31 cellular contexts compared by ENCODE assay signal in genomic region chr13:63285426-63285825, GRCh38.
"Had no signal": no experiment of that assay in that cellular context is flagged by ENCODE, and none has a peak within 500 bp of the region (broad histone marks: within the 10 kb centered on the region; RNA-seq: fewer than 3 reads in every experiment).

No MANE protein-coding gene starts in this region.

- H3K4me3 ChIP-seq: body of pancreas, breast epithelium had no signal

- FAIRE-seq: astrocyte, TTC549 had no signal

- H3K27ac ChIP-seq: body of pancreas, brain microvascular endothelial cell, breast epithelium, VCaP had no signal

- H3K27me3 ChIP-seq: body of pancreas, brain microvascular endothelial cell, breast epithelium had no signal

- H3K4me1 ChIP-seq: body of pancreas, breast epithelium had no signal

- H3K36me3 ChIP-seq: brain microvascular endothelial cell, breast epithelium had no signal

- ATAC-seq: activated CD4-positive, alpha-beta T cell treated with anti-CD3 and anti-CD28 coated beads for 36 hours; activated CD4-positive, CD25-positive, alpha-beta regulatory T cell treated with anti-CD3 and anti-CD28 coated beads, Interleukin-2, amount 50 U/mL, for 24 hours; activated CD8-positive, alpha-beta memory T cell treated with anti-CD3 and anti-CD28 coated beads, Interleukin-2, amount 10 ng/mL, durations not matched to agents 7 days and 5 days; activated CD8-positive, alpha-beta T cell treated with anti-CD3 and anti-CD28 coated beads, Interleukin-2, amount 10 ng/mL, durations not matched to agents 7 days and 5 days; activated naive CD8-positive, alpha-beta T cell treated with anti-CD3 and anti-CD28 coated beads, Interleukin-2, amount 50 U/mL, for 24 hours; body of pancreas had no signal

- H3K9me3 ChIP-seq: body of pancreas had no signal

- DNase-seq: activated CD4-positive, alpha-beta memory T cell treated with anti-CD3 and anti-CD28 coated beads, Interleukin-2, amount 10 ng/mL, durations not matched to agents 7 days and 5 days; activated CD4-positive, alpha-beta T cell treated with anti-CD3 and anti-CD28 coated beads for 1 hour; activated CD4-positive, alpha-beta T cell treated with anti-CD3 and anti-CD28 coated beads for 36 hours; activated CD4-positive, alpha-beta T cell treated with anti-CD3 and anti-CD28 coated beads for 48 hours; activated CD4-positive, alpha-beta T cell treated with anti-CD3 and anti-CD28 coated beads, Interleukin-2, amount 10 ng/mL, durations not matched to agents 7 days and 5 days; activated CD4-positive, alpha-beta T cell treated with anti-CD3 and anti-CD28 coated beads, Interleukin-2, amount 50 U/mL, for 48 hours; activated CD4-positive, CD25-positive, alpha-beta regulatory T cell; activated CD8-positive, alpha-beta memory T cell treated with anti-CD3 and anti-CD28 coated beads for 24 hours; activated CD8-positive, alpha-beta memory T cell treated with anti-CD3 and anti-CD28 coated beads, Interleukin-2, amount 10 ng/mL, durations not matched to agents 7 days and 5 days; activated CD8-positive, alpha-beta memory T cell treated with anti-CD3 and anti-CD28 coated beads, Interleukin-2, amount 50 U/mL, for 48 hours; activated CD8-positive, alpha-beta T cell treated with anti-CD3 and anti-CD28 coated beads, Interleukin-2, amount 10 ng/mL, durations not matched to agents 7 days and 5 days; activated effector memory CD4-positive, alpha-beta T cell treated with Interleukin-2 at 50 U/mL for 16 hours; activated gamma-delta T cell; activated naive CD4-positive, alpha-beta T cell treated with anti-CD3 and anti-CD28 coated beads, Interleukin-2, amount 10 ng/mL, durations not matched to agents 7 days and 5 days; activated naive CD4-positive, alpha-beta T cell treated with Interleukin-2 at 50 U/mL for 16 hours; activated naive CD8-positive, alpha-beta T cell treated with anti-CD3 and anti-CD28 coated beads, Interleukin-2, amount 10 ng/mL, durations not matched to agents 7 days and 5 days; activated naive CD8-positive, alpha-beta T cell treated with anti-CD3 and anti-CD28 coated beads, Interleukin-2, amount 50 U/mL, for 24 hours; activated T-cell treated with anti-CD3 and anti-CD28 coated beads, Interleukin-2, amount 50 U/mL, for 24 hours; activated T-cell treated with anti-CD3 and anti-CD28 coated beads, Interleukin-2, amount 50 U/mL, for 48 hours; amniotic stem cell; aorta; body of pancreas; brain microvascular endothelial cell; central memory CD4-positive, alpha-beta T cell; T-helper 2 cell; T-helper 9 cell had no signal
